In the genomic region with DNA sequence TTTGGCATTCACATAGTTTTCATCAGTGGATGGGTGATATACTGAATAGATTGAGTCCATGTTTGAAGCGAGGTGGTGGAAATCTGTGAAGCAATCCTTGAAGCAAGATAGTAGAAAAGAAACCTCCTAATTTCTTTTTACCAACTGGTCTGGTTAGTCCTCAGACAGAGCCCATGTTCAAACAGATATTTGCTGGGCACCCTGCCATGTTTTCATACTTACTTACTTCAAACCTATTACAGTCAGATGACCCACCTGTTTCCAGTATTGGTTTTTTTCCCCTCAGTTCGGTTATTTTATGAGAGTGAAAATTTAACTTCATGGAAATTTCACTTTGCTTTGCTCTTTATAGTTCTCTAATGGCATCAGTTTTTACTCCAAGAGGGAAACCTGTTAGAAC, we compare ENCODE assay signal across 19 cellular contexts. TPM values are rescaled to one million over a fixed set of nuclear protein-coding genes. Genes with fewer than 3 reads are reported as not detected.
"Had no signal": no experiment of that assay in that cellular context is flagged by ENCODE, and none has a peak within 500 bp of the region (broad histone marks: within the 10 kb centered on the region; RNA-seq: fewer than 3 reads in every experiment).

No MANE protein-coding gene starts in this region.

- H3K4me3 ChIP-seq: cardiac muscle cell, dorsolateral prefrontal cortex, right atrium auricular region, testis had no signal

- H3K27ac ChIP-seq: cardiac muscle cell, dorsolateral prefrontal cortex, right atrium auricular region, testis had no signal

- H3K27ac Mint-ChIP-seq: activated CD4-positive, alpha-beta T cell treated with anti-CD3 and anti-CD28 coated beads, Interleukin-2, amount 10 ng/mL, durations not matched to agents 24 days and 14 days; activated naive CD4-positive, alpha-beta T cell treated with anti-CD3 and anti-CD28 coated beads for 36 hours; endodermal cell; natural killer cell; T-helper 1 cell treated with Interleukin-12 subunit alpha and Interleukin-12 subunit beta and Interleukin-4 antibody, amounts not matched to agents 30 μg/mL and 1 μg/mL, for 36 hours; WTC11 had no signal

- H3K27me3 ChIP-seq: cardiac muscle cell, dorsolateral prefrontal cortex, right atrium auricular region, testis had no signal

- ATAC-seq: activated T-helper 17 cell treated with anti-CD3 and anti-CD28 coated beads, Interleukin-2, amount 50 U/mL, for 72 hours; left lobe of liver; natural killer cell; SK-N-SH treated with all-trans-retinoic acid at 6 μM for 48 hours; stimulated activated naive CD8-positive, alpha-beta T cell treated with anti-CD3 and anti-CD28 coated beads, Interleukin-15, Interleukin-2, amounts not matched to agents 100 U/mL and 50 U/mL, for 24 hours; WTC11 had no signal

- DNase-seq: activated CD4-positive, alpha-beta T cell treated with anti-CD3 and anti-CD28 coated beads, Interleukin-2, amount 10 ng/mL, durations not matched to agents 24 days and 14 days; activated naive CD4-positive, alpha-beta T cell treated with anti-CD3 and anti-CD28 coated beads for 36 hours; dorsolateral prefrontal cortex; endodermal cell; islet precursor cell; natural killer cell; nucleus accumbens; small intestine; stimulated activated CD4-positive, alpha-beta T cell treated with anti-CD3 and anti-CD28 coated beads, Interleukin-4, amount 100 ng/mL, for 4 hours; stimulated activated CD8-positive, alpha-beta memory T cell treated with anti-CD3 and anti-CD28 coated beads, Interleukin-4, amount 100 ng/mL, for 48 hours; stimulated activated naive CD8-positive, alpha-beta T cell treated with anti-CD3 and anti-CD28 coated beads, Interleukin-15, Interleukin-2, amounts not matched to agents 100 U/mL and 50 U/mL, for 24 hours; testis had no signal

- H3K9me3 Mint-ChIP-seq: activated CD4-positive, alpha-beta T cell treated with anti-CD3 and anti-CD28 coated beads, Interleukin-2, amount 10 ng/mL, durations not matched to agents 24 days and 14 days; activated naive CD4-positive, alpha-beta T cell treated with anti-CD3 and anti-CD28 coated beads for 36 hours; activated T-helper 17 cell treated with anti-CD3 and anti-CD28 coated beads, Interleukin-2, amount 50 U/mL, for 72 hours; natural killer cell had no signal

- FAIRE-seq: small intestine had no signal

- H3K9me3 ChIP-seq: testis had no signal

RNA-seq across cellular contexts. Expression of gene CLEC3B, which starts 26.3 kb away (rescaled TPM):
- total RNA-seq: activated CD4-positive, alpha-beta T cell treated with anti-CD3 and anti-CD28 coated beads, Interleukin-2, amount 10 ng/mL, durations not matched to agents 24 days and 14 days; activated naive CD4-positive, alpha-beta T cell treated with anti-CD3 and anti-CD28 coated beads for 36 hours; endodermal cell had no signal
